24 cellular contexts compared by ENCODE assay signal in the genomic region with DNA sequence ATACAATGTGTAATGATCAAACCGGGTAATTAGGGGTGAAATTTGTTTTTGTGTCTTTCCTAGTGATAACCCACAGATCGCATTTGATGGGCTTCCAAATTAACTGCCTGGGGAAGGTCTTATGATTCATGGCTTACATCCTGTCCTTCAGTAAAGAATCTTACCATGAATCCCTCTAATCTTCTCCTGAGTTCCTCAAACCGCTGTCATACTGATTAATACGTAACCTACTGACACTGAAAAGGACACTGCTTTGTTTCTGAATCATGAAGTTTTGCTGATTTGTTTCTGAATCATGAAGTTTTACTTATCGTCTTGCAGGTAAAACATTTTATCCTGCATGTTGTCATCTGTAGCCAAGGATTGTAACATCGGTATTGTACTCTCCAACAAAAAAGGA. TPM values are rescaled to one million over a fixed set of nuclear protein-coding genes. Genes with fewer than 3 reads are reported as not detected.
DNase-seq lines count a peak whose midpoint lies in the region; ATAC-seq and TF ChIP-seq lines count a peak whose summit lies in the region.
"Had no signal": no experiment of that assay in that cellular context is flagged by ENCODE, and none has a peak within 500 bp of the region (broad histone marks: within the 10 kb centered on the region; RNA-seq: fewer than 3 reads in every experiment).

No MANE protein-coding gene starts in this region.

- DNase-seq in HS-5 (ENCODE audit: low read depth) = peak; percentile 57
- no peak for DNase-seq in RWPE2 (ENCODE audit: low spot score)
- DNase-seq in epithelial cell of esophagus (ENCODE audit: low read depth) = peak; percentile 62
- peak; percentile 65 for DNase-seq in renal cortical epithelial cell (ENCODE audit: low read depth)
- no peak for DNase-seq in Calu3
- DNase-seq in natural killer cell treated with Interleukin-12 subunit alpha and Interleukin-12 subunit beta and Interleukin-15 and Interleukin-18, amount 100 ng/mL, for 72 hours (ENCODE audit: low spot score) = no peak
- DNase-seq in activated CD8-positive, alpha-beta T cell treated with anti-CD3 and anti-CD28 coated beads, Interleukin-2, amount 10 ng/mL, durations not matched to agents 7 days and 5 days = no peak
- DNase-seq: activated CD4-positive, alpha-beta T cell treated with anti-CD3 and anti-CD28 coated beads for 1 hour; activated naive CD4-positive, alpha-beta T cell treated with anti-CD3 and anti-CD28 coated beads, Interleukin-2, amount 10 ng/mL, durations not matched to agents 7 days and 5 days; activated T-cell treated with anti-CD3 and anti-CD28 coated beads, Interleukin-2, amount 50 U/mL, for 4 hours; CD4-positive, alpha-beta memory T cell; DMS79; glutamatergic neuron; MG63; naive thymus-derived CD8-positive, alpha-beta T cell; NCI-H1417 treated with DMSO at 0.1 percent for 48 hours; NCI-H524 treated with DMSO at 0.1 percent for 48 hours; right cardiac atrium; SHP77 treated with DMSO at 0.1 percent for 48 hours; stimulated activated naive CD8-positive, alpha-beta T cell treated with anti-CD3 and anti-CD28 coated beads, Interleukin-15, amount 100 ng/mL, for 72 hours; T-cell; tibial artery had no signal

- H3K4me1 Mint-ChIP-seq in Calu3 (ENCODE audit: low read depth, unreplicated experiment) = no peaks in the 10 kb centered on the region
- H3K4me1 Mint-ChIP-seq in natural killer cell treated with Interleukin-12 subunit alpha and Interleukin-12 subunit beta and Interleukin-15 and Interleukin-18, amount 100 ng/mL, for 72 hours (ENCODE audit: low read depth in 2 of 2) = peaks cover 0 to 1% of the 10 kb centered on the region in 2 donors
- no peaks in the 10 kb centered on the region for H3K4me1 Mint-ChIP-seq in activated CD8-positive, alpha-beta T cell treated with anti-CD3 and anti-CD28 coated beads, Interleukin-2, amount 10 ng/mL, durations not matched to agents 7 days and 5 days (ENCODE audit: low read depth)
- H3K4me1 Mint-ChIP-seq: activated naive CD4-positive, alpha-beta T cell treated with anti-CD3 and anti-CD28 coated beads, Interleukin-2, amount 10 ng/mL, durations not matched to agents 7 days and 5 days; CD4-positive, alpha-beta memory T cell; naive thymus-derived CD8-positive, alpha-beta T cell; stimulated activated naive CD8-positive, alpha-beta T cell treated with anti-CD3 and anti-CD28 coated beads, Interleukin-15, amount 100 ng/mL, for 72 hours; T-cell had no signal

- no peaks in the 10 kb centered on the region for H3K9me3 Mint-ChIP-seq in Calu3 (ENCODE audit: low read depth, unreplicated experiment)
- H3K9me3 Mint-ChIP-seq in natural killer cell treated with Interleukin-12 subunit alpha and Interleukin-12 subunit beta and Interleukin-15 and Interleukin-18, amount 100 ng/mL, for 72 hours = no peaks in the 10 kb centered on the region
- H3K9me3 Mint-ChIP-seq in activated CD8-positive, alpha-beta T cell treated with anti-CD3 and anti-CD28 coated beads, Interleukin-2, amount 10 ng/mL, durations not matched to agents 7 days and 5 days (ENCODE audit: insufficient read depth) = no peaks in the 10 kb centered on the region
- H3K9me3 Mint-ChIP-seq: activated naive CD4-positive, alpha-beta T cell treated with anti-CD3 and anti-CD28 coated beads, Interleukin-2, amount 10 ng/mL, durations not matched to agents 7 days and 5 days; activated T-cell treated with anti-CD3 and anti-CD28 coated beads, Interleukin-2, amount 50 U/mL, for 4 hours; CD4-positive, alpha-beta memory T cell; naive thymus-derived CD8-positive, alpha-beta T cell; stimulated activated naive CD8-positive, alpha-beta T cell treated with anti-CD3 and anti-CD28 coated beads, Interleukin-15, amount 100 ng/mL, for 72 hours; T-cell had no signal

- no TSS peak for BruUV-seq in Calu3 (replicated peaks; lab: Mats Ljungman, UMichigan)

- POLR2A ChIA-PET in activated CD8-positive, alpha-beta T cell treated with anti-CD3 and anti-CD28 coated beads, Interleukin-2, amount 10 ng/mL, durations not matched to agents 7 days and 5 days (lab: Charles Lee) = no interaction called here

- H3K27ac ChIP-seq in RWPE2 (ENCODE audit: poor library complexity, severe bottlenecking) = peak overlapping the region; percentile 84
- H3K27ac ChIP-seq: esophagus muscularis mucosa, tibial artery had no signal

- H3K4me3 ChIP-seq in RWPE2 (ENCODE audit: severe bottlenecking) (no peak overlapping the region), epithelial cell of esophagus (ENCODE audit: low read length) (no peak overlapping the region)
- H3K4me3 ChIP-seq: esophagus muscularis mucosa, MG63, tibial artery had no signal

- no peak for TF ChIP-seq CTCF in RWPE2 (IDR thresholded peaks at IDR 0.05; ENCODE audit: poor library complexity, severe bottlenecking)
- no peak for TF ChIP-seq CTCF in epithelial cell of esophagus (IDR thresholded peaks at IDR 0.05; ENCODE audit: insufficient read depth, low read depth, low read length, missing control alignments)
- no peak for TF ChIP-seq CTCF in Calu3 (IDR thresholded peaks at IDR 0.05; ENCODE audit: unreplicated experiment)

- CTCF ChIA-PET in Calu3 (lab: Charles Lee) = no interaction called here
- CTCF ChIA-PET in activated CD8-positive, alpha-beta T cell treated with anti-CD3 and anti-CD28 coated beads, Interleukin-2, amount 10 ng/mL, durations not matched to agents 7 days and 5 days (lab: Charles Lee) = interaction anchor here (5.9 kb wide), 1 partner anchor 14 kb away, joined by 33 read pairs; no protein-coding TSS in a partner anchor

- H3K4me3 Mint-ChIP-seq in Calu3 (ENCODE audit: low read depth, unreplicated experiment) = no peak overlapping the region
- H3K4me3 Mint-ChIP-seq in natural killer cell treated with Interleukin-12 subunit alpha and Interleukin-12 subunit beta and Interleukin-15 and Interleukin-18, amount 100 ng/mL, for 72 hours = no peak overlapping the region
- no peak overlapping the region for H3K4me3 Mint-ChIP-seq in activated CD8-positive, alpha-beta T cell treated with anti-CD3 and anti-CD28 coated beads, Interleukin-2, amount 10 ng/mL, durations not matched to agents 7 days and 5 days
- H3K4me3 Mint-ChIP-seq: activated naive CD4-positive, alpha-beta T cell treated with anti-CD3 and anti-CD28 coated beads, Interleukin-2, amount 10 ng/mL, durations not matched to agents 7 days and 5 days; activated T-cell treated with anti-CD3 and anti-CD28 coated beads, Interleukin-2, amount 50 U/mL, for 4 hours; CD4-positive, alpha-beta memory T cell; naive thymus-derived CD8-positive, alpha-beta T cell; stimulated activated naive CD8-positive, alpha-beta T cell treated with anti-CD3 and anti-CD28 coated beads, Interleukin-15, amount 100 ng/mL, for 72 hours; T-cell had no signal

- peaks cover 59% of the 10 kb centered on the region for H3K27me3 Mint-ChIP-seq in Calu3 (ENCODE audit: unreplicated experiment)
- H3K27me3 Mint-ChIP-seq in natural killer cell treated with Interleukin-12 subunit alpha and Interleukin-12 subunit beta and Interleukin-15 and Interleukin-18, amount 100 ng/mL, for 72 hours = peaks cover 2 to 9% of the 10 kb centered on the region in 2 donors
- H3K27me3 Mint-ChIP-seq in activated CD8-positive, alpha-beta T cell treated with anti-CD3 and anti-CD28 coated beads, Interleukin-2, amount 10 ng/mL, durations not matched to agents 7 days and 5 days (ENCODE audit: low read depth) = peaks cover 8% of the 10 kb centered on the region
- H3K27me3 Mint-ChIP-seq: activated naive CD4-positive, alpha-beta T cell treated with anti-CD3 and anti-CD28 coated beads, Interleukin-2, amount 10 ng/mL, durations not matched to agents 7 days and 5 days; naive thymus-derived CD8-positive, alpha-beta T cell; stimulated activated naive CD8-positive, alpha-beta T cell treated with anti-CD3 and anti-CD28 coated beads, Interleukin-15, amount 100 ng/mL, for 72 hours had no signal

- ATAC-seq in RWPE2 (ENCODE audit: low read depth) = peak; percentile 99
- ATAC-seq in natural killer cell treated with Interleukin-12 subunit alpha and Interleukin-12 subunit beta and Interleukin-15 and Interleukin-18, amount 100 ng/mL, for 72 hours = no peak
- ATAC-seq in activated CD8-positive, alpha-beta T cell treated with anti-CD3 and anti-CD28 coated beads, Interleukin-2, amount 10 ng/mL, durations not matched to agents 7 days and 5 days = no peak
- ATAC-seq: activated T-cell treated with anti-CD3 and anti-CD28 coated beads, Interleukin-2, amount 50 U/mL, for 4 hours; left lobe of liver; naive thymus-derived CD8-positive, alpha-beta T cell; right cardiac atrium; stimulated activated naive CD8-positive, alpha-beta T cell treated with anti-CD3 and anti-CD28 coated beads, Interleukin-15, amount 100 ng/mL, for 72 hours; T-cell had no signal

- H3K36me3 Mint-ChIP-seq in Calu3 (ENCODE audit: insufficient read depth, unreplicated experiment) = no peaks in the 10 kb centered on the region
- H3K36me3 Mint-ChIP-seq in natural killer cell treated with Interleukin-12 subunit alpha and Interleukin-12 subunit beta and Interleukin-15 and Interleukin-18, amount 100 ng/mL, for 72 hours = no peaks in the 10 kb centered on the region
- no peaks in the 10 kb centered on the region for H3K36me3 Mint-ChIP-seq in activated CD8-positive, alpha-beta T cell treated with anti-CD3 and anti-CD28 coated beads, Interleukin-2, amount 10 ng/mL, durations not matched to agents 7 days and 5 days (ENCODE audit: low read depth)
- H3K36me3 Mint-ChIP-seq: activated naive CD4-positive, alpha-beta T cell treated with anti-CD3 and anti-CD28 coated beads, Interleukin-2, amount 10 ng/mL, durations not matched to agents 7 days and 5 days; CD4-positive, alpha-beta memory T cell; naive thymus-derived CD8-positive, alpha-beta T cell; T-cell had no signal

- no peaks in the 10 kb centered on the region for H3K9me3 ChIP-seq in RWPE2 (ENCODE audit: severe bottlenecking)
- H3K9me3 ChIP-seq: esophagus muscularis mucosa, MG63, tibial artery had no signal

- no peak overlapping the region for H3K27ac Mint-ChIP-seq in Calu3 (ENCODE audit: unreplicated experiment)
- H3K27ac Mint-ChIP-seq in natural killer cell treated with Interleukin-12 subunit alpha and Interleukin-12 subunit beta and Interleukin-15 and Interleukin-18, amount 100 ng/mL, for 72 hours = no peak overlapping the region
- H3K27ac Mint-ChIP-seq in activated CD8-positive, alpha-beta T cell treated with anti-CD3 and anti-CD28 coated beads, Interleukin-2, amount 10 ng/mL, durations not matched to agents 7 days and 5 days = no peak overlapping the region
- H3K27ac Mint-ChIP-seq: activated naive CD4-positive, alpha-beta T cell treated with anti-CD3 and anti-CD28 coated beads, Interleukin-2, amount 10 ng/mL, durations not matched to agents 7 days and 5 days; CD4-positive, alpha-beta memory T cell; naive thymus-derived CD8-positive, alpha-beta T cell; stimulated activated naive CD8-positive, alpha-beta T cell treated with anti-CD3 and anti-CD28 coated beads, Interleukin-15, amount 100 ng/mL, for 72 hours; T-cell had no signal

- H3K4me1 ChIP-seq in RWPE2 (ENCODE audit: insufficient read depth, poor library complexity, severe bottlenecking) = peaks cover 18% of the 10 kb centered on the region
- H3K4me1 ChIP-seq: esophagus muscularis mucosa, tibial artery had no signal

- intact Hi-C loops in Calu3 (cut with micrococcal nuclease; ENCODE audit: unreplicated experiment) = no loop called here

- no peaks in the 10 kb centered on the region for H3K27me3 ChIP-seq in RWPE2 (ENCODE audit: insufficient read depth, poor library complexity, severe bottlenecking)
- H3K27me3 ChIP-seq: esophagus muscularis mucosa, MG63 had no signal

- H3K36me3 ChIP-seq in RWPE2 (ENCODE audit: low read depth) = no peaks in the 10 kb centered on the region
- H3K36me3 ChIP-seq: esophagus muscularis mucosa, MG63, tibial artery had no signal

RNA-seq across cellular contexts. Expression of a gene that starts 52.0 kb away (rescaled TPM):
- total RNA-seq in renal cortical epithelial cell (18.9 and 20.9 TPM in 2 replicates), Calu3 (2022) (17.1 and 19.7 TPM in 2 replicates)
- total RNA-seq in natural killer cell treated with Interleukin-12 subunit alpha and Interleukin-12 subunit beta and Interleukin-15 and Interleukin-18, amount 100 ng/mL, for 72 hours = 10 to 100 TPM; 11.7 to 22.5 TPM
- total RNA-seq in activated CD8-positive, alpha-beta T cell treated with anti-CD3 and anti-CD28 coated beads, Interleukin-2, amount 10 ng/mL, durations not matched to agents 7 days and 5 days = 10 to 100 TPM; 13.5 to 15.7 TPM

Comparison
In these comparisons a context has a peak if more than half of its experiments do, and no peak if none do; other contexts are left out.
1. DNase-seq: peak in HS-5 (single experiment), epithelial cell of esophagus (single experiment) and renal cortical epithelial cell (single experiment); none in RWPE2 (single experiment), Calu3 (single experiment), natural killer cell treated with Interleukin-12 subunit alpha and Interleukin-12 subunit beta and Interleukin-15 and Interleukin-18, amount 100 ng/mL, for 72 hours (single experiment) and activated CD8-positive, alpha-beta T cell treated with anti-CD3 and anti-CD28 coated beads, Interleukin-2, amount 10 ng/mL, durations not matched to agents 7 days and 5 days (single experiment).